ENCODE assay signal across 22 cellular contexts in the genomic region with DNA sequence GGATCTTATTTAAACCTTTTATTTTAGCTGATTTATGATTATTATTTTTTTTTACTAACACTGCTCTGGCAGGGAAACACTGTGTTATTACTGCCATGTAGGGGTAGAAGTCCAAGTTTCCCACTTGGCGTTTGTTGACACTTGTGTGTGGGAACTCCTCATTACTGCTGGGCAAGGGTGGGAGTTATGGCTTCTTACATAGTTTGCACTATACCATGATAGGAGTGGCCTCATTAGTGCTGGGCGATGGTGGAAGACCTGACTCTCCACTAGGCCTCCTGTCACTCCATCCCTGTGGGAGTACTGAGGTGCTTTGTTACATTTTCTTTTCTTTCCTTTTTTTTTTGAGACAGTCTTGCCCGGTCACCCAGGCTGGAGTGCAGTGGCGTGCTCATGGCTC.
"Had no signal": no experiment of that assay in that cellular context is flagged by ENCODE, and none has a peak within 500 bp of the region (broad histone marks: within the 10 kb centered on the region; RNA-seq: fewer than 3 reads in every experiment).

No MANE protein-coding gene starts in this region.

- H3K36me3 ChIP-seq: MG63, SJSA1 had no signal

- H3K27ac ChIP-seq: HL-60, SJSA1, SK-N-MC had no signal

- H3K4me1 ChIP-seq: SJSA1 had no signal

- FAIRE-seq: HTR-8/SVneo, RCC 7860 had no signal

- H3K4me3 ChIP-seq: MG63, SJSA1, SK-N-MC had no signal

- H3K27me3 ChIP-seq: MG63, SJSA1 had no signal

- DNase-seq: KBM-7, MG63, NCI-H1092, NCI-H1436, NCI-H187, NCI-H2029, NCI-H2081 treated with DMSO at 0.1 percent for 48 hours, NCI-H2171, NCI-H226, NCI-H446, NCI-H510A, NCI-H524 treated with DMSO at 0.1 percent for 48 hours, NCI-H69, NCI-H774, Right ventricle myocardium superior, RPMI8226, SIG-M5 had no signal

- H3K9me3 ChIP-seq: MG63, SJSA1 had no signal
